ENCODE assay signal across 13 cellular contexts in the genomic region with DNA sequence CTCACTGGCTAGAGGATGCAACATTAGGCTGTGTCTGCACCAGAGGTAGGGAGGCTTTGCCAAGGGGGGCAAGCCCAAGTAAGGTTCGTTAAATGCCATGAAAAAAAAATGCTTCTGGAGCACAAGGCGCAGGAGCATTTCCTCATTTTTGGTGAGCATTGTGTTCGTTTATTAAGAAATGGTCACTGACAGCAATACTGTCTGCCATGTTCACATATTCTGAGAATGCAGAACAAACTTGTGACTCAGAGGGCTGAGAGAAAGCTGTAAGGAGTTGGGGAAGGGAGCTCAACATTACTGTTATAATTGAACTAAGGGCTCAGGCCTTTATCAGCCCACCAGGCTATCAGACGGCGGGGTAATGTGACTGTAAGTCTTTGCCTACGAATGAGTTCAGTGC.
DNase-seq lines count a peak whose midpoint lies in the region; ATAC-seq and TF ChIP-seq lines count a peak whose summit lies in the region.
"Had no signal": no experiment of that assay in that cellular context is flagged by ENCODE, and none has a peak within 500 bp of the region (broad histone marks: within the 10 kb centered on the region; RNA-seq: fewer than 3 reads in every experiment).

No MANE protein-coding gene starts in this region.

- no peak overlapping the region for H3K4me2 ChIP-seq in SK-N-SH
- no peak overlapping the region for H3K4me2 ChIP-seq in mesendoderm (ENCODE audit: low read length)
- no peak overlapping the region for H3K4me2 ChIP-seq in MM.1S (ENCODE audit: low read depth, low read length)

- H2AK5ac ChIP-seq in mesendoderm (ENCODE audit: low read length), result no peak overlapping the region

- in situ Hi-C loops in brain microvascular endothelial cell (cut with HindIII; ENCODE audit: low pct_ligation_motif_present, low sequenced_read_pairs), result no loop called here

- POLR2A ChIA-PET in SK-N-SH (lab: Yijun Ruan, JAX), result no interaction called here

- WGBS in SK-N-SH (ENCODE audit: low lambda C conversion rate), result 90% methylated on average over 6 of the region's 6 CpGs
- no CpG with 5 or more reads among the region's 6 CpGs for WGBS in mesendoderm (ENCODE audit: extremely low coverage, insufficient coverage, low lambda C conversion rate)
- 71 to 77% (median 73%) methylated on average over 6 of the region's 6 CpGs for WGBS in stomach, 5 donors

- no peak overlapping the region for H4K8ac ChIP-seq in mesendoderm (ENCODE audit: low read depth, low read length)

- no peak overlapping the region for H3K27ac ChIP-seq in SK-N-SH (ENCODE audit: low read depth in 2 of 2, low read length in 1 of 2)
- H3K27ac ChIP-seq in brain microvascular endothelial cell, result peak overlapping the region; percentile 93
- H3K27ac ChIP-seq in mesendoderm (ENCODE audit: low read depth, low read length), result peak overlapping the region; percentile 56
- no peak overlapping the region for H3K27ac ChIP-seq in stomach
- no peak overlapping the region for H3K27ac ChIP-seq in MM.1S (ENCODE audit: low read length)

- peak overlapping the region; percentile 85 for H3K18ac ChIP-seq in mesendoderm (ENCODE audit: low read length)

- TF ChIP-seq CTCF in SK-N-SH (IDR thresholded peaks at IDR 0.05), result no peak
- TF ChIP-seq CTCF in brain microvascular endothelial cell (IDR thresholded peaks at IDR 0.05; ENCODE audit: low read depth, low read length, missing control alignments), result no peak
- TF ChIP-seq CTCF in stomach (IDR thresholded peaks at IDR 0.05), result no peak
- TF ChIP-seq CTCF in MM.1S (IDR thresholded peaks at IDR 0.05; ENCODE audit: low read length), result no peak

- no peak for DNase-seq in SK-N-SH
- peak; percentile 32 for DNase-seq in brain microvascular endothelial cell
- peak; percentile 35 for DNase-seq in mesendoderm
- DNase-seq in stomach, result no peak
- no peak for DNase-seq in MM.1S
- DNase-seq in NCI-H1930 (lab: John Stamatoyannopoulos, UW), result no peak
- DNase-seq: 8988T; amygdala; naive thymus-derived CD8-positive, alpha-beta T cell; NCI-H2081 treated with DMSO at 0.1 percent for 48 hours; T-helper 9 cell had no signal

- TF ChIP-seq RAD21 in SK-N-SH (IDR thresholded peaks at IDR 0.05; ENCODE audit: low read length), result no peak

- ATAC-seq in SK-N-SH treated with all-trans-retinoic acid at 6 μM for 48 hours (no peak), GM19328 (IDR thresholded peaks at IDR 0.05; ENCODE audit: unreplicated experiment) (no peak)
- ATAC-seq: naive thymus-derived CD8-positive, alpha-beta T cell had no signal

- TF ChIP-seq EP300 in SK-N-SH (IDR thresholded peaks at IDR 0.05; ENCODE audit: borderline replicate concordance in 1 of 2, low read depth in 1 of 2, low read length in 1 of 2) (no peak), stomach (IDR thresholded peaks at IDR 0.05) (no peak)

- H3K23ac ChIP-seq in mesendoderm (ENCODE audit: low read length), result no peak overlapping the region

- no peaks in the 10 kb centered on the region for H3K36me3 ChIP-seq in SK-N-SH (replicated peaks in 1 of 2; ENCODE audit: control insufficient read depth in 1 of 2, insufficient read depth in 2 of 2, low read length in 1 of 2)
- H3K36me3 ChIP-seq in brain microvascular endothelial cell (replicated peaks), result no peaks in the 10 kb centered on the region
- H3K36me3 ChIP-seq in mesendoderm (ENCODE audit: control insufficient read depth, insufficient read depth, low read length), result no peaks in the 10 kb centered on the region
- no peaks in the 10 kb centered on the region for H3K36me3 ChIP-seq in stomach
- H3K36me3 ChIP-seq in MM.1S (replicated peaks; ENCODE audit: insufficient read depth, low read length), result no peaks in the 10 kb centered on the region

- peaks cover 0 to 30% of the 10 kb centered on the region in 2 experiments; a peak in 2 of 4 replicates for H3K4me1 ChIP-seq in SK-N-SH (ENCODE audit: control insufficient read depth in 1 of 2, insufficient read depth in 2 of 2, low read depth in 1 of 2, low read length in 1 of 2)
- H3K4me1 ChIP-seq in mesendoderm (ENCODE audit: control insufficient read depth, low read depth, low read length), result peaks cover 18% of the 10 kb centered on the region
- H3K4me1 ChIP-seq in stomach, result no peaks in the 10 kb centered on the region
- H3K4me1 ChIP-seq in MM.1S (ENCODE audit: low read length), result no peaks in the 10 kb centered on the region

- H3K4ac ChIP-seq in mesendoderm (ENCODE audit: low read depth, low read length), result no peak overlapping the region

- H4K5ac ChIP-seq in mesendoderm (ENCODE audit: low read length), result no peak overlapping the region

- no peak overlapping the region for H2BK15ac ChIP-seq in mesendoderm (replicated peaks; ENCODE audit: low read depth)

- intact Hi-C loops in stomach (cut with DNase I; ENCODE audit: low total_unique reads), result no loop called here

- H3K4me3 ChIP-seq in SK-N-SH (ENCODE audit: low read depth in 2 of 2, low read length in 1 of 2), result no peak overlapping the region
- no peak overlapping the region for H3K4me3 ChIP-seq in brain microvascular endothelial cell (ENCODE audit: low read depth, low read length)
- H3K4me3 ChIP-seq in mesendoderm (ENCODE audit: low read length), result no peak overlapping the region
- no peak overlapping the region for H3K4me3 ChIP-seq in stomach
- H3K4me3 ChIP-seq in MM.1S (ENCODE audit: low read length), result no peak overlapping the region

- peak overlapping the region; percentile 1 for H2BK5ac ChIP-seq in mesendoderm (ENCODE audit: low read length)

- H3F3A ChIP-seq in SK-N-SH (replicated peaks; ENCODE audit: insufficient read depth) (peaks cover 3% of the 10 kb centered on the region), MM.1S (ENCODE audit: insufficient read depth, low read length) (no peaks in the 10 kb centered on the region)

- H3K79me2 ChIP-seq in SK-N-SH (ENCODE audit: insufficient read depth) (no peaks in the 10 kb centered on the region), mesendoderm (ENCODE audit: control insufficient read depth, insufficient read depth, low read length) (no peaks in the 10 kb centered on the region), MM.1S (ENCODE audit: low read length) (no peaks in the 10 kb centered on the region)

- H3K9ac ChIP-seq in SK-N-SH (no peak overlapping the region), mesendoderm (ENCODE audit: low read length) (peak overlapping the region; percentile 8), MM.1S (ENCODE audit: low read length) (no peak overlapping the region)

- H3K79me1 ChIP-seq in mesendoderm (ENCODE audit: low read length), result no peaks in the 10 kb centered on the region

- H3K9me2 ChIP-seq in SK-N-SH, result no peaks in the 10 kb centered on the region
- no peaks in the 10 kb centered on the region for H3K9me2 ChIP-seq in MM.1S (replicated peaks; ENCODE audit: insufficient read depth, low read length)

- no peak overlapping the region for H2BK120ac ChIP-seq in mesendoderm (ENCODE audit: low read depth, low read length)

- H3K27me3 ChIP-seq in SK-N-SH (ENCODE audit: insufficient read depth) (no peaks in the 10 kb centered on the region), brain microvascular endothelial cell (replicated peaks) (no peaks in the 10 kb centered on the region), mesendoderm (ENCODE audit: insufficient read depth, low read length, poor library complexity) (no peaks in the 10 kb centered on the region), stomach (no peaks in the 10 kb centered on the region), MM.1S (replicated peaks; ENCODE audit: insufficient read depth, low read length) (no peaks in the 10 kb centered on the region)

- H4K20me1 ChIP-seq in SK-N-SH (ENCODE audit: insufficient read depth) (no peaks in the 10 kb centered on the region), MM.1S (ENCODE audit: insufficient read depth, low read length) (no peaks in the 10 kb centered on the region)

- TF ChIP-seq POLR2A in stomach (IDR thresholded peaks at IDR 0.05), result no peak

- H3K56ac ChIP-seq in mesendoderm (ENCODE audit: low read length), result peak overlapping the region; percentile 75

- CTCF ChIA-PET in SK-N-SH (lab: Yijun Ruan, JAX), result interaction anchor here (1.2 kb wide), 1 partner anchor 100 kb away, joined by 3 read pairs; no protein-coding TSS in a partner anchor

- H2AFZ ChIP-seq in SK-N-SH (ENCODE audit: low read depth), result peak overlapping the region; percentile 47; the same call in 1 of the 2 replicates
- no peak overlapping the region for H2AFZ ChIP-seq in MM.1S (ENCODE audit: low read length)

- H3K9me3 ChIP-seq in SK-N-SH (no peaks in the 10 kb centered on the region), stomach (no peaks in the 10 kb centered on the region), MM.1S (replicated peaks; ENCODE audit: insufficient read depth, low read length) (no peaks in the 10 kb centered on the region)

TF ChIP-seq in SK-N-SH, 30 proteins besides CTCF, POLR2A, EP300 and RAD21 (continues in another document):
- TF ChIP-seq, protein P1, sequence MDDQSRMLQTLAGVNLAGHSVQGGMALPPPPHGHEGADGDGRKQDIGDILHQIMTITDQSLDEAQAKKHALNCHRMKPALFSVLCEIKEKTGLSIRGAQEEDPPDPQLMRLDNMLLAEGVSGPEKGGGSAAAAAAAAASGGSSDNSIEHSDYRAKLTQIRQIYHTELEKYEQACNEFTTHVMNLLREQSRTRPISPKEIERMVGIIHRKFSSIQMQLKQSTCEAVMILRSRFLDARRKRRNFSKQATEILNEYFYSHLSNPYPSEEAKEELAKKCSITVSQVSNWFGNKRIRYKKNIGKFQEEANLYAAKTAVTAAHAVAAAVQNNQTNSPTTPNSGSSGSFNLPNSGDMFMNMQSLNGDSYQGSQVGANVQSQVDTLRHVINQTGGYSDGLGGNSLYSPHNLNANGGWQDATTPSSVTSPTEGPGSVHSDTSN (IDR thresholded peaks at IDR 0.05), result no peak

TF ChIP-seq in SK-N-SH treated with all-trans-retinoic acid at 6 μM for 48 hours, 23 proteins besides CTCF, POLR2A, EP300 and RAD21:
- TF ChIP-seq ZNF70 (CRISPR knock-in tag; IDR thresholded peaks at IDR 0.05) (no peak), ARNTL (CRISPR knock-in tag; IDR thresholded peaks at IDR 0.05; ENCODE audit: borderline replicate concordance, low read depth) (no peak), ESRRG (CRISPR knock-in tag; IDR thresholded peaks at IDR 0.05) (no peak), ZFP3 (CRISPR knock-in tag; IDR thresholded peaks at IDR 0.05) (no peak), SNAI2 (CRISPR knock-in tag; IDR thresholded peaks at IDR 0.05) (no peak), ISL1 (CRISPR knock-in tag; IDR thresholded peaks at IDR 0.05) (no peak), ZNF565 (CRISPR knock-in tag; conservative IDR thresholded peaks at IDR 0.05; ENCODE audit: low read depth) (no peak), GLIS3 (CRISPR knock-in tag; IDR thresholded peaks at IDR 0.05) (no peak), BACH2 (CRISPR knock-in tag; IDR thresholded peaks at IDR 0.05; ENCODE audit: borderline replicate concordance) (no peak), OSR1 (CRISPR knock-in tag; IDR thresholded peaks at IDR 0.05) (no peak), ZFP30 (CRISPR knock-in tag; IDR thresholded peaks at IDR 0.05) (no peak)

Comparison
In these comparisons a context has a peak if more than half of its experiments do, and no peak if none do; other contexts are left out.
1. DNase-seq: peak in brain microvascular endothelial cell (single experiment) and mesendoderm (single experiment); none in SK-N-SH (single experiment), stomach (single experiment), MM.1S (single experiment) and NCI-H1930 (0 of 2).
2. H3K27ac ChIP-seq: peak in brain microvascular endothelial cell (single experiment) and mesendoderm (single experiment); none in SK-N-SH (0 of 2), stomach (0 of 5) and MM.1S (single experiment).